In genomic region chr20:20492521-20493334, GRCh38 we compare ENCODE assay signal across 9 cellular contexts.
A peak's percentile ranks its signal among the peaks of the same experiment; 100 is the strongest.
DNase-seq lines count a peak whose midpoint lies in the region; ATAC-seq lines count a peak whose summit lies in the region.
"Had no signal": no experiment of that assay in that cellular context is flagged by ENCODE, and none has a peak within 500 bp of the region (broad histone marks: within the 10 kb centered on the region; RNA-seq: fewer than 3 reads in every experiment).

No MANE protein-coding gene starts in this region.

- H3K9me3 ChIP-seq in T-helper 17 cell (ENCODE audit: control insufficient read depth, low read length, poor library complexity, severe bottlenecking): no peaks in the 10 kb centered on the region

- peak; percentile 32 for DNase-seq in DMS53 (lab: John Stamatoyannopoulos, UW)
- DNase-seq in DMS53 treated with DMSO at 0.1 percent for 48 hours (lab: John Stamatoyannopoulos, UW; ENCODE audit: unreplicated experiment): no peak
- peak; percentile 99 for DNase-seq in NCI-H748 (lab: John Stamatoyannopoulos, UW; ENCODE audit: unreplicated experiment)
- peak; percentile 51 for DNase-seq in fibroblast of gingiva (ENCODE audit: low read depth)
- DNase-seq in posterior cingulate gyrus: peak; percentile 50 to 97 (median 74)
- DNase-seq in T-cell: no peak
- no peak for DNase-seq in T-helper 17 cell
- no peak for DNase-seq in NCI-H345 (lab: John Stamatoyannopoulos, UW)
- DNase-seq: activated CD4-positive, CD25-positive, alpha-beta regulatory T cell treated with anti-CD3 and anti-CD28 coated beads, Interleukin-2, amount 50 U/mL, for 72 hours had no signal

- H3K27me3 Mint-ChIP-seq in T-cell (no peaks in the 10 kb centered on the region), T-helper 17 cell (no peaks in the 10 kb centered on the region)

- H3K27ac Mint-ChIP-seq in T-cell (no peak overlapping the region), T-helper 17 cell (no peak overlapping the region)

- H3K4me3 Mint-ChIP-seq in T-cell: no peak overlapping the region
- no peak overlapping the region for H3K4me3 Mint-ChIP-seq in T-helper 17 cell

- H3K4me1 Mint-ChIP-seq in T-cell (no peaks in the 10 kb centered on the region), T-helper 17 cell (peaks cover 7% of the 10 kb centered on the region)

- ATAC-seq in T-cell (replicated peaks in 1 of 4) (no peak), T-helper 17 cell (no peak)

- CTCF ChIA-PET in T-cell (lab: Charles Lee): no interaction called here

- H3K9me3 Mint-ChIP-seq in T-cell: no peaks in the 10 kb centered on the region

- POLR2A ChIA-PET in T-cell (lab: Charles Lee): no interaction called here

- H3K36me3 Mint-ChIP-seq in T-cell (peaks cover 80% of the 10 kb centered on the region), T-helper 17 cell (ENCODE audit: low read depth) (peaks cover 2% of the 10 kb centered on the region)

- intact Hi-C loops in posterior cingulate gyrus (cut with DNase I): no loop called here

Comparison
In these comparisons a context has a peak if more than half of its experiments do, and no peak if none do; other contexts are left out.
1. DNase-seq: peak in DMS53 (single experiment), NCI-H748 (single experiment), fibroblast of gingiva (single experiment) and posterior cingulate gyrus (10 of 10); none in DMS53 treated with DMSO at 0.1 percent for 48 hours (single experiment), T-cell (0 of 34), T-helper 17 cell (0 of 3) and NCI-H345 (single experiment).